ENCODE assay signal across 1 cellular context in genomic region chrX:50431623-50432022, GRCh38.
A peak's percentile ranks its signal among the peaks of the same experiment; 100 is the strongest.
TF ChIP-seq lines count a peak whose summit lies in the region.

No MANE protein-coding gene starts in this region.

TF ChIP-seq in HepG2, 621 proteins besides CTCF, POLR2A, EP300 and RAD21 (continued from another document and continues in another):
- TF ChIP-seq, protein P1, sequence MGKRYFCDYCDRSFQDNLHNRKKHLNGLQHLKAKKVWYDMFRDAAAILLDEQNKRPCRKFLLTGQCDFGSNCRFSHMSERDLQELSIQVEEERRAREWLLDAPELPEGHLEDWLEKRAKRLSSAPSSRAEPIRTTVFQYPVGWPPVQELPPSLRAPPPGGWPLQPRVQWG (CRISPR knock-in tag; IDR thresholded peaks at IDR 0.05; ENCODE audit: borderline replicate concordance, low read depth): no peak
- TF ChIP-seq, protein P2, sequence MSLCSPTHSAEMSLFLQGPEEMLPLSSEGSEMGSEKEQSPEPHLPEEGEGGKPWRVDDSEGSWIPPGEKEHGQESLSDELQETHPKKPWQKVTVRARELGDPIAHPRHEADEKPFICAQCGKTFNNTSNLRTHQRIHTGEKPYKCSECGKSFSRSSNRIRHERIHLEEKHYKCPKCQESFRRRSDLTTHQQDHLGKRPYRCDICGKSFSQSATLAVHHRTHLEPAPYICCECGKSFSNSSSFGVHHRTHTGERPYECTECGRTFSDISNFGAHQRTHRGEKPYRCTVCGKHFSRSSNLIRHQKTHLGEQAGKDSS (CRISPR knock-in tag; IDR thresholded peaks at IDR 0.05; ENCODE audit: borderline replicate concordance, low read depth): no peak
- no peak for TF ChIP-seq ZNF354B (CRISPR knock-in tag; IDR thresholded peaks at IDR 0.05)
- no peak for TF ChIP-seq BRD4 (CRISPR knock-in tag; IDR thresholded peaks at IDR 0.05)
- TF ChIP-seq ARNT2 (CRISPR knock-in tag; IDR thresholded peaks at IDR 0.05; ENCODE audit: low read depth): no peak
- TF ChIP-seq ZZZ3 (CRISPR knock-in tag; IDR thresholded peaks at IDR 0.05; ENCODE audit: borderline replicate concordance): no peak
- no peak for TF ChIP-seq AFF4 (CRISPR knock-in tag; IDR thresholded peaks at IDR 0.05)
- no peak for TF ChIP-seq HNRNPUL1 (IDR thresholded peaks at IDR 0.05; ENCODE audit: low read depth, low read length)
- peak; percentile 84 for TF ChIP-seq ADNP (CRISPR knock-in tag; IDR thresholded peaks at IDR 0.05)
- no peak for TF ChIP-seq NRL (CRISPR knock-in tag; IDR thresholded peaks at IDR 0.05; ENCODE audit: borderline replicate concordance)
- no peak for TF ChIP-seq IKZF1 (IDR thresholded peaks at IDR 0.05)
- no peak for TF ChIP-seq REL (CRISPR knock-in tag; conservative IDR thresholded peaks at IDR 0.05)
- no peak for TF ChIP-seq STAG1 (CRISPR knock-in tag; IDR thresholded peaks at IDR 0.05)
- no peak for TF ChIP-seq GPN1 (CRISPR knock-in tag; IDR thresholded peaks at IDR 0.05; ENCODE audit: borderline replicate concordance)
- TF ChIP-seq SMAD1 (CRISPR knock-in tag; IDR thresholded peaks at IDR 0.05; ENCODE audit: borderline replicate concordance, low read depth): no peak
- TF ChIP-seq ZNF615 (CRISPR knock-in tag; IDR thresholded peaks at IDR 0.05; ENCODE audit: borderline replicate concordance): no peak
- TF ChIP-seq HNRNPL (IDR thresholded peaks at IDR 0.05; ENCODE audit: low read depth, low read length): no peak
- TF ChIP-seq ZNF280D (CRISPR knock-in tag; IDR thresholded peaks at IDR 0.05): no peak
- no peak for TF ChIP-seq ZNF646 (CRISPR knock-in tag; IDR thresholded peaks at IDR 0.05)
- TF ChIP-seq NR1H2 (CRISPR knock-in tag; IDR thresholded peaks at IDR 0.05; ENCODE audit: borderline replicate concordance, low read depth): no peak
- TF ChIP-seq ARID2 (CRISPR knock-in tag; IDR thresholded peaks at IDR 0.05; ENCODE audit: borderline replicate concordance): no peak
- TF ChIP-seq, protein P3, sequence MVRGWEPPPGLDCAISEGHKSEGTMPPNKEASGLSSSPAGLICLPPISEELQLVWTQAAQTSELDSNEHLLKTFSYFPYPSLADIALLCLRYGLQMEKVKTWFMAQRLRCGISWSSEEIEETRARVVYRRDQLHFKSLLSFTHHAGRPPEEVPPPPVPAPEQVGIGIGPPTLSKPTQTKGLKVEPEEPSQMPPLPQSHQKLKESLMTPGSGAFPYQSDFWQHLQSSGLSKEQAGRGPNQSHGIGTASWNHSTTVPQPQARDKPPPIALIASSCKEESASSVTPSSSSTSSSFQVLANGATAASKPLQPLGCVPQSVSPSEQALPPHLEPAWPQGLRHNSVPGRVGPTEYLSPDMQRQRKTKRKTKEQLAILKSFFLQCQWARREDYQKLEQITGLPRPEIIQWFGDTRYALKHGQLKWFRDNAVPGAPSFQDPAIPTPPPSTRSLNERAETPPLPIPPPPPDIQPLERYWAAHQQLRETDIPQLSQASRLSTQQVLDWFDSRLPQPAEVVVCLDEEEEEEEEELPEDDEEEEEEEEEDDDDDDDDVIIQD (CRISPR knock-in tag; IDR thresholded peaks at IDR 0.05; ENCODE audit: low read depth): no peak
- TF ChIP-seq ZC3H4 (CRISPR knock-in tag; IDR thresholded peaks at IDR 0.05; ENCODE audit: borderline replicate concordance): no peak
- TF ChIP-seq, protein P4, sequence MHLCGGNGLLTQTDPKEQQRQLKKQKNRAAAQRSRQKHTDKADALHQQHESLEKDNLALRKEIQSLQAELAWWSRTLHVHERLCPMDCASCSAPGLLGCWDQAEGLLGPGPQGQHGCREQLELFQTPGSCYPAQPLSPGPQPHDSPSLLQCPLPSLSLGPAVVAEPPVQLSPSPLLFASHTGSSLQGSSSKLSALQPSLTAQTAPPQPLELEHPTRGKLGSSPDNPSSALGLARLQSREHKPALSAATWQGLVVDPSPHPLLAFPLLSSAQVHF (CRISPR knock-in tag; IDR thresholded peaks at IDR 0.05): no peak
- no peak for TF ChIP-seq ZNF589 (CRISPR knock-in tag; conservative IDR thresholded peaks at IDR 0.05)
- no peak for TF ChIP-seq CREB1 (IDR thresholded peaks at IDR 0.05)
- no peak for TF ChIP-seq CREB1 (CRISPR knock-in tag; IDR thresholded peaks at IDR 0.05)
- TF ChIP-seq, protein P5, sequence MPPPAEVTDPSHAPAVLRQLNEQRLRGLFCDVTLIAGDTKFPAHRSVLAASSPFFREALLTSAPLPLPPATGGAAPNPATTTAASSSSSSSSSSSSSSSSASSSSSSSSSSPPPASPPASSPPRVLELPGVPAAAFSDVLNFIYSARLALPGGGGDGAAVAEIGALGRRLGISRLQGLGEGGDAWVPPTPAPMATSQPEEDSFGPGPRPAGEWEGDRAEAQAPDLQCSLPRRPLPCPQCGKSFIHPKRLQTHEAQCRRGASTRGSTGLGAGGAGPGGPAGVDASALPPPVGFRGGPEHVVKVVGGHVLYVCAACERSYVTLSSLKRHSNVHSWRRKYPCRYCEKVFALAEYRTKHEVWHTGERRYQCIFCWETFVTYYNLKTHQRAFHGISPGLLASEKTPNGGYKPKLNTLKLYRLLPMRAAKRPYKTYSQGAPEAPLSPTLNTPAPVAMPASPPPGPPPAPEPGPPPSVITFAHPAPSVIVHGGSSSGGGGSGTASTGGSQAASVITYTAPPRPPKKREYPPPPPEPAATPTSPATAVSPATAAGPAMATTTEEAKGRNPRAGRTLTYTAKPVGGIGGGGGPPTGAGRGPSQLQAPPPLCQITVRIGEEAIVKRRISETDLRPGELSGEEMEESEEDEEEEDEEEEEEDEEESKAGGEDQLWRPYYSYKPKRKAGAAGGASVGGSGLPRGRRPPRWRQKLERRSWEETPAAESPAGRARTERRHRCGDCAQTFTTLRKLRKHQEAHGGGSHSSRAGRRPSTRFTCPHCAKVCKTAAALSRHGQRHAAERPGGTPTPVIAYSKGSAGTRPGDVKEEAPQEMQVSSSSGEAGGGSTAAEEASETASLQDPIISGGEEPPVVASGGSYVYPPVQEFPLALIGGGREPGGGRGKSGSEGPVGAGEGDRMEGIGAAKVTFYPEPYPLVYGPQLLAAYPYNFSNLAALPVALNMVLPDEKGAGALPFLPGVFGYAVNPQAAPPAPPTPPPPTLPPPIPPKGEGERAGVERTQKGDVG (CRISPR knock-in tag; IDR thresholded peaks at IDR 0.05; ENCODE audit: borderline replicate concordance): no peak
- no peak for TF ChIP-seq MBD4 (IDR thresholded peaks at IDR 0.05; ENCODE audit: borderline replicate concordance, low read length)
- no peak for TF ChIP-seq MAF1 (CRISPR knock-in tag; IDR thresholded peaks at IDR 0.05; ENCODE audit: borderline replicate concordance)
- peak; percentile 70 for TF ChIP-seq TEAD3 (CRISPR knock-in tag; optimal IDR thresholded peaks at IDR 0.05; ENCODE audit: borderline replicate concordance)
- TF ChIP-seq ZSCAN12 (CRISPR knock-in tag; IDR thresholded peaks at IDR 0.05): no peak
- no peak for TF ChIP-seq TMF1 (CRISPR knock-in tag; IDR thresholded peaks at IDR 0.05; ENCODE audit: low read depth)
- no peak for TF ChIP-seq SRF (IDR thresholded peaks at IDR 0.05; ENCODE audit: low read depth, low read length)
- no peak for TF ChIP-seq ZNF7 (CRISPR knock-in tag; IDR thresholded peaks at IDR 0.05)
- no peak for TF ChIP-seq KDM2A (CRISPR knock-in tag; IDR thresholded peaks at IDR 0.05; ENCODE audit: borderline replicate concordance, low read depth)
- TF ChIP-seq, protein P6, sequence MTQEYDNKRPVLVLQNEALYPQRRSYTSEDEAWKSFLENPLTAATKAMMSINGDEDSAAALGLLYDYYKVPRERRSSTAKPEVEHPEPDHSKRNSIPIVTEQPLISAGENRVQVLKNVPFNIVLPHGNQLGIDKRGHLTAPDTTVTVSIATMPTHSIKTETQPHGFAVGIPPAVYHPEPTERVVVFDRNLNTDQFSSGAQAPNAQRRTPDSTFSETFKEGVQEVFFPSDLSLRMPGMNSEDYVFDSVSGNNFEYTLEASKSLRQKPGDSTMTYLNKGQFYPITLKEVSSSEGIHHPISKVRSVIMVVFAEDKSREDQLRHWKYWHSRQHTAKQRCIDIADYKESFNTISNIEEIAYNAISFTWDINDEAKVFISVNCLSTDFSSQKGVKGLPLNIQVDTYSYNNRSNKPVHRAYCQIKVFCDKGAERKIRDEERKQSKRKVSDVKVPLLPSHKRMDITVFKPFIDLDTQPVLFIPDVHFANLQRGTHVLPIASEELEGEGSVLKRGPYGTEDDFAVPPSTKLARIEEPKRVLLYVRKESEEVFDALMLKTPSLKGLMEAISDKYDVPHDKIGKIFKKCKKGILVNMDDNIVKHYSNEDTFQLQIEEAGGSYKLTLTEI (CRISPR knock-in tag; conservative IDR thresholded peaks at IDR 0.05): no peak
- TF ChIP-seq ZNF496 (CRISPR knock-in tag; IDR thresholded peaks at IDR 0.05; ENCODE audit: insufficient replicate concordance): no peak
- TF ChIP-seq CC2D1A (CRISPR knock-in tag; IDR thresholded peaks at IDR 0.05): no peak
- no peak for TF ChIP-seq NAIF1 (CRISPR knock-in tag; IDR thresholded peaks at IDR 0.05; ENCODE audit: borderline replicate concordance)
- TF ChIP-seq ZFX (CRISPR knock-in tag; IDR thresholded peaks at IDR 0.05; ENCODE audit: low read depth): no peak
